In genomic region chr9:72586388-72587160, GRCh38 we compare ENCODE assay signal across 8 cellular contexts.
DNase-seq lines count a peak whose midpoint lies in the region; ATAC-seq and TF ChIP-seq lines count a peak whose summit lies in the region.

No MANE protein-coding gene starts in this region.

- TF ChIP-seq CTCF in mammary epithelial cell (conservative IDR thresholded peaks at IDR 0.05 in 1 of 2, IDR thresholded peaks at IDR 0.05 in 1 of 2; ENCODE audit: extremely low read depth in 1 of 2, insufficient read depth in 1 of 2, low read depth in 1 of 2, low read length in 2 of 2), result peak; percentile 17 to 47

- intact Hi-C loops in mammary epithelial cell (cut with micrococcal nuclease), result loop anchor here (1.0 to 2.0 kb wide), 5 partner anchors 46 to 222 kb away; partner anchors contain the start of gene ZFAND5

- H3K9ac ChIP-seq in mammary epithelial cell (ENCODE audit: insufficient read depth, low read length), result no peak overlapping the region

- H3K79me2 ChIP-seq in mammary epithelial cell (ENCODE audit: insufficient read depth, low read length), result no peaks in the 10 kb centered on the region

- H3K4me3 ChIP-seq in mammary epithelial cell (replicated peaks in 1 of 3; ENCODE audit: insufficient read depth in 1 of 3, low read depth in 2 of 3, low read length in 3 of 3), result no peak overlapping the region

- H4K20me1 ChIP-seq in mammary epithelial cell (ENCODE audit: insufficient read depth, low read length), result no peaks in the 10 kb centered on the region

- ATAC-seq in GM21529 (IDR thresholded peaks at IDR 0.05; ENCODE audit: unreplicated experiment) (peak; percentile 50), HG03457 (IDR thresholded peaks at IDR 0.05; ENCODE audit: unreplicated experiment) (no peak)

- no peaks in the 10 kb centered on the region for H3K36me3 ChIP-seq in mammary epithelial cell (ENCODE audit: insufficient read depth, low read length)

- H3K27ac ChIP-seq in mammary epithelial cell (ENCODE audit: insufficient read depth, low read depth, low read length), result peak overlapping the region; percentile 13

- no TSS peak for BruUV-seq in mammary epithelial cell (replicated peaks; lab: Mats Ljungman, UMichigan)

- dilution Hi-C loops in mammary epithelial cell (cut with HindIII; ENCODE audit: low sequenced_read_pairs), result loop anchor here (10.0 kb wide), 1 partner anchor 52 kb away; no protein-coding TSS in a partner anchor

- CTCF ChIA-PET in mammary epithelial cell (lab: Charles Lee; ENCODE audit: low non-redundant PET), result no interaction called here

- in situ Hi-C loops in mammary epithelial cell (cut with MboI; ENCODE audit: low sequenced_read_pairs in 2 of 2), result loop anchor here in 1 of 2 donors (10.0 to 25.0 kb wide), 2 partner anchors 72 to 549 kb away; no protein-coding TSS in a partner anchor

- no peaks in the 10 kb centered on the region for H3K9me3 ChIP-seq in mammary epithelial cell (replicated peaks; ENCODE audit: insufficient read depth, low read length)

- 85% methylated on average over 5 of the region's 5 CpGs for WGBS in mammary epithelial cell (ENCODE audit: low coverage, missing lambda C conversion rate)

- H3K4me1 ChIP-seq in mammary epithelial cell (ENCODE audit: insufficient read depth, low read length), result peaks cover 20% of the 10 kb centered on the region

- DNase-seq in CD1c-positive myeloid dendritic cell (ENCODE audit: extremely low spot score) (peak; percentile 86), RKO (ENCODE audit: low spot score) (peak; percentile 19), mammary epithelial cell (peak; percentile 90), midbrain (lab: John Stamatoyannopoulos, UW) (peak; percentile 31), NCI-H146 treated with DMSO at 0.1 percent for 48 hours (lab: John Stamatoyannopoulos, UW; ENCODE audit: unreplicated experiment) (no peak), middle frontal gyrus (ENCODE audit: extremely low spot score, low spot score) (no peak)

- H2AFZ ChIP-seq in mammary epithelial cell (ENCODE audit: low read depth, low read length), result no peak overlapping the region

- H3K27me3 ChIP-seq in mammary epithelial cell (ENCODE audit: insufficient read depth, low read length), result no peaks in the 10 kb centered on the region

- H3K4me2 ChIP-seq in mammary epithelial cell (ENCODE audit: insufficient read depth, low read depth, low read length), result no peak overlapping the region

Comparison
In these comparisons a context has a peak if more than half of its experiments do, and no peak if none do; other contexts are left out.
1. DNase-seq: peak in CD1c-positive myeloid dendritic cell (single experiment), RKO (single experiment), mammary epithelial cell (single experiment) and midbrain (single experiment); none in NCI-H146 treated with DMSO at 0.1 percent for 48 hours (single experiment) and middle frontal gyrus (single experiment).